In genomic region chr5:172293054-172293744, GRCh38 we compare ENCODE assay signal across 8 cellular contexts. TPM values are rescaled to one million over a fixed set of nuclear protein-coding genes. Genes with fewer than 3 reads are reported as not detected.
DNase-seq lines count a peak whose midpoint lies in the region; ATAC-seq and TF ChIP-seq lines count a peak whose summit lies in the region.

No MANE protein-coding gene starts in this region.

- DNase-seq in DMS53 treated with DMSO at 0.1 percent for 48 hours (lab: John Stamatoyannopoulos, UW; ENCODE audit: unreplicated experiment) (peak; percentile 72), OCI-M1 (lab: John Stamatoyannopoulos, UW) (peak; percentile 78), fibroblast of gingiva (ENCODE audit: low read depth) (peak; percentile 75), transverse colon (peak; percentile 67)
- peak; percentile 51 for DNase-seq in activated T-cell treated with anti-CD3 and anti-CD28 coated beads, Interleukin-2, amount 50 U/mL, for 1 hour

- no peak for TF ChIP-seq POLR2A in transverse colon (IDR thresholded peaks at IDR 0.05)

- in situ Hi-C loops in transverse colon (cut with MboI; ENCODE audit: low pct_ligation_motif_present in 1 of 4, low pct_unique_long_range_greater_than_20kb in 1 of 4, low sequenced_read_pairs in 3 of 4), result loop anchor here in 3 of 4 donors (10.0 to 25.0 kb wide), 3 partner anchors 178 to 188 kb away; no protein-coding TSS in a partner anchor

- H3K9me3 ChIP-seq in neutrophil (no peaks in the 10 kb centered on the region), transverse colon (no peaks in the 10 kb centered on the region)

- H3K4me3 ChIP-seq in neutrophil (ENCODE audit: low read depth in 1 of 2, low read length in 1 of 2), result no peak overlapping the region
- H3K4me3 ChIP-seq in transverse colon, result no peak overlapping the region

- no peaks in the 10 kb centered on the region for H3K4me1 ChIP-seq in neutrophil (ENCODE audit: control insufficient read depth in 1 of 2, insufficient read depth in 1 of 2, low read depth in 1 of 2, low read length in 1 of 2)
- H3K4me1 ChIP-seq in transverse colon, result peaks cover 0 to 5% (median 4%) of the 10 kb centered on the region in 4 donors

- TF ChIP-seq CTCF in neutrophil (IDR thresholded peaks at IDR 0.05) (peak; percentile 64), transverse colon (IDR thresholded peaks at IDR 0.05) (peak; percentile 76 to 86 (median 84))

- peak; percentile 96 for TF ChIP-seq RAD21 in Ishikawa (IDR thresholded peaks at IDR 0.05; ENCODE audit: low read depth)

- intact Hi-C loops in transverse colon (cut with DNase I; ENCODE audit: low total_unique reads), result loop anchor here (5.0 kb wide), 1 partner anchor 106 kb away; the partner anchor contains the start of gene STK10

- H3K27ac ChIP-seq in neutrophil (no peak overlapping the region), transverse colon (no peak overlapping the region)

- ATAC-seq in GM21515 (IDR thresholded peaks at IDR 0.05; ENCODE audit: unreplicated experiment), result peak; percentile 79

- no peaks in the 10 kb centered on the region for H3K27me3 ChIP-seq in neutrophil
- H3K27me3 ChIP-seq in transverse colon, result no peaks in the 10 kb centered on the region

- no peak for TF ChIP-seq EP300 in Ishikawa (IDR thresholded peaks at IDR 0.05; ENCODE audit: borderline replicate concordance)
- no peak for TF ChIP-seq EP300 in transverse colon (IDR thresholded peaks at IDR 0.05; ENCODE audit: low read depth)

- H3K36me3 ChIP-seq in neutrophil (no peaks in the 10 kb centered on the region), transverse colon (no peaks in the 10 kb centered on the region)

- 38 to 46% methylated on average over 1 to 5 of the region's 5 CpGs for WGBS in transverse colon (ENCODE audit: low coverage in 1 of 2), 2 donors

TF ChIP-seq in Ishikawa, 13 proteins besides CTCF, POLR2A, EP300 and RAD21:
- TF ChIP-seq MAX (IDR thresholded peaks at IDR 0.05) (peak; percentile 40; the same call in 1 of the 2 replicates), EGR1 (IDR thresholded peaks at IDR 0.05) (no peak), USF1 (IDR thresholded peaks at IDR 0.05) (no peak), NFIC (IDR thresholded peaks at IDR 0.05) (peak; percentile 66)

RNA-seq across cellular contexts. Expression of gene UBTD2, which starts 9.6 kb away (rescaled TPM):
- total RNA-seq in transverse colon, result 10 to 100 TPM in 3 of 4 donors, 1 to 10 TPM in 1; 6.0 to 35.4 (median 19.0) TPM
